Comparison of ENCODE assay signal across 1 cellular context in the genomic region with DNA sequence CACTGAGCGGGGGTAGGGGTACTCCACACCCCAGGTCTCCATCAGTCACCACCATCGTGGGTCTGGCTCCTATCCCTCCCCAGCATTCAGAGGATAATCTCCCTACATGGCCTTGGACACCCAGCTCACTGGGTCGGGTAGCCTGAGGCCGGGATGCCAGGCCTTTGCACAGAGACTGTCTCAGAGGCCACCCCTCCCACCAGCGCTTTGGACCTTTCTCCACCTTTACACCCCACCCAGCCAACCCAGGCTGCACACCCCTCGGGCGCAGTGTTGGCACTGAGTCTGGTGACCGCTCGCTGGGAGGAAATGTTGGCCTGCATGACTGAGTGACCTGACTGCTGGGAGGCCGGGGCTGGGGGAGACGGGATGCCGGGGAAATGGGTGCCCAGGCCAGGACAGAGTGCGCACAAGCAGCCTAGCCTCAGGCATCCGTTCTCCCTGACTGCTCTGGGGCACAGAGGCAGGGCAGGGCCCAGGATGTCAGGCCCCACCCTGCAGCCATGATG.
TF ChIP-seq lines count a peak whose summit lies in the region.

No MANE protein-coding gene starts in this region.

TF ChIP-seq in H1, 55 proteins besides CTCF, POLR2A, EP300 and RAD21:
- TF ChIP-seq, protein P1, sequence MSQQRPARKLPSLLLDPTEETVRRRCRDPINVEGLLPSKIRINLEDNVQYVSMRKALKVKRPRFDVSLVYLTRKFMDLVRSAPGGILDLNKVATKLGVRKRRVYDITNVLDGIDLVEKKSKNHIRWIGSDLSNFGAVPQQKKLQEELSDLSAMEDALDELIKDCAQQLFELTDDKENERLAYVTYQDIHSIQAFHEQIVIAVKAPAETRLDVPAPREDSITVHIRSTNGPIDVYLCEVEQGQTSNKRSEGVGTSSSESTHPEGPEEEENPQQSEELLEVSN (IDR thresholded peaks at IDR 0.05): no peak
- no peak for TF ChIP-seq RFX5 (IDR thresholded peaks at IDR 0.05; ENCODE audit: borderline replicate concordance, low read depth, low read length)
- TF ChIP-seq HDAC2 (IDR thresholded peaks at IDR 0.05; ENCODE audit: borderline replicate concordance in 1 of 2, low read depth in 2 of 2, low read length in 2 of 2): no peak
- TF ChIP-seq RXRA (IDR thresholded peaks at IDR 0.05; ENCODE audit: insufficient read depth, low read depth, low read length): no peak
- no peak for TF ChIP-seq GABPA (IDR thresholded peaks at IDR 0.05; ENCODE audit: borderline replicate concordance, insufficient read depth, low read length)
- TF ChIP-seq KDM1A (IDR thresholded peaks at IDR 0.05; ENCODE audit: borderline replicate concordance, low read length): no peak
- TF ChIP-seq TBP (IDR thresholded peaks at IDR 0.05; ENCODE audit: low read depth, low read length): no peak
- no peak for TF ChIP-seq KDM5A (IDR thresholded peaks at IDR 0.05; ENCODE audit: low read length)
- TF ChIP-seq, protein P2, sequence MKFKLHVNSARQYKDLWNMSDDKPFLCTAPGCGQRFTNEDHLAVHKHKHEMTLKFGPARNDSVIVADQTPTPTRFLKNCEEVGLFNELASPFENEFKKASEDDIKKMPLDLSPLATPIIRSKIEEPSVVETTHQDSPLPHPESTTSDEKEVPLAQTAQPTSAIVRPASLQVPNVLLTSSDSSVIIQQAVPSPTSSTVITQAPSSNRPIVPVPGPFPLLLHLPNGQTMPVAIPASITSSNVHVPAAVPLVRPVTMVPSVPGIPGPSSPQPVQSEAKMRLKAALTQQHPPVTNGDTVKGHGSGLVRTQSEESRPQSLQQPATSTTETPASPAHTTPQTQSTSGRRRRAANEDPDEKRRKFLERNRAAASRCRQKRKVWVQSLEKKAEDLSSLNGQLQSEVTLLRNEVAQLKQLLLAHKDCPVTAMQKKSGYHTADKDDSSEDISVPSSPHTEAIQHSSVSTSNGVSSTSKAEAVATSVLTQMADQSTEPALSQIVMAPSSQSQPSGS (IDR thresholded peaks at IDR 0.05; ENCODE audit: low read length): no peak
- no peak for TF ChIP-seq SIN3A (conservative IDR thresholded peaks at IDR 0.05 in 1 of 2, IDR thresholded peaks at IDR 0.05 in 1 of 2; ENCODE audit: low read depth in 1 of 2, low read length in 2 of 2)
- no peak for TF ChIP-seq BRCA1 (IDR thresholded peaks at IDR 0.05; ENCODE audit: low read depth, low read length)
- no peak for TF ChIP-seq SP2 (IDR thresholded peaks at IDR 0.05; ENCODE audit: low read length)
TF ChIP-seq in H1: peak in this region for 0.
